10 cellular contexts compared by ENCODE assay signal in the genomic region with DNA sequence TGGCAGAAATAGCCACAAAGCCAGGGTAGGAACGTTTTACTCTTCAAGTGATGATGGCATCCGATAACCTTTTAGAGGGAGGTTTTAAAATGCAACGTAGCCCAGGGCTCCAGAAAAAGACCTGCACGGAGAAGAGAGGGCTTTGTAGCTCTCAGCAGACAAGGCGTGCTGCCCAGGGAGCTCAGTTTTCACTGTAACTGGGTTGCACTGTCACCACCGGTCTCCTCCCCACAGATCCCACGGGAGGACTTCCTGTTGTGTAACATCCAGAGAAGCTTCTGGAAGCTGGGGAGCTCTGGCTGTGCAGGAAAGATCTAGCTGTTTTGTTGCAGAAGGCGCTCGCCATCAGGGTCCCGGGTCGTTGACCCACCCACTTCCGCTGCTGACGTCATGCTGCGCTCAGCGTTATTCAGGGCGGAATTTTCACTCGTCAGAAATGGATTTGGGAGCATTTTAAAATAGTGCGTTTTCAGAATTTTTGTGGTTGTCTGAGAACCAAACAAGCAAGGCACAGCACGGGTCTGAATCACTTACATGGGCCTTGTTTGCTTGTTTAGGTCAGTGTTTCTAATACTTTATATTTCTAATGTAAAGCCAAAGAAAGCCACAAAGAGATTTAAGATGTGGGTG. TPM values are rescaled to one million over a fixed set of nuclear protein-coding genes. Genes with fewer than 3 reads are reported as not detected.
DNase-seq lines count a peak whose midpoint lies in the region; ATAC-seq and TF ChIP-seq lines count a peak whose summit lies in the region.
"Had no signal": no experiment of that assay in that cellular context is flagged by ENCODE, and none has a peak within 500 bp of the region (broad histone marks: within the 10 kb centered on the region; RNA-seq: fewer than 3 reads in every experiment).

No MANE protein-coding gene starts in this region.

- peak overlapping the region; percentile 47; the same call in 1 of the 2 replicates for H2AK5ac ChIP-seq in IMR-90 (ENCODE audit: low read depth, low read length)

- ATAC-seq in IMR-90 (ENCODE audit: low read depth): peak; percentile 82
- ATAC-seq in right lobe of liver: peak; percentile 79 to 88 (median 84)
- no peak for ATAC-seq in GM19035 (IDR thresholded peaks at IDR 0.05; ENCODE audit: unreplicated experiment)

- H2AK9ac ChIP-seq in IMR-90 (replicated peaks; ENCODE audit: low read depth, low read length, poor library complexity): peak overlapping the region; percentile 79

- H3K9me3 ChIP-seq in IMR-90 (ENCODE audit: control insufficient read depth, insufficient read depth, low read length) (no peaks in the 10 kb centered on the region), right lobe of liver (no peaks in the 10 kb centered on the region)
- H3K9me3 ChIP-seq: testis had no signal

- peak overlapping the region; percentile 92 for H3K4ac ChIP-seq in IMR-90 (ENCODE audit: low read depth, low read length)

- TF ChIP-seq CTCF in IMR-90 (conservative IDR thresholded peaks at IDR 0.05; ENCODE audit: low read depth, low read length) (no peak), coronary artery (IDR thresholded peaks at IDR 0.05) (no peak), right lobe of liver (IDR thresholded peaks at IDR 0.05) (no peak)

- peak overlapping the region; percentile 92 for H2BK120ac ChIP-seq in IMR-90 (ENCODE audit: low read depth, low read length)

- peak; percentile 58; the same call in 1 of the 2 replicates for TF ChIP-seq POLR2A in IMR-90 (IDR thresholded peaks at IDR 0.05; ENCODE audit: low read depth, low read length)
- TF ChIP-seq POLR2A in right lobe of liver (IDR thresholded peaks at IDR 0.05): no peak

- H3K4me1 ChIP-seq in IMR-90 (ENCODE audit: control insufficient read depth, insufficient read depth, low read length) (peaks cover 19% of the 10 kb centered on the region), right lobe of liver (no peaks in the 10 kb centered on the region)

- peak overlapping the region; percentile 64; the same call in 1 of the 3 replicates for H2BK15ac ChIP-seq in IMR-90 (ENCODE audit: low read depth, low read length)

- CTCF ChIA-PET in IMR-90 (lab: Yijun Ruan, JAX): interaction anchor here (0.7 kb wide), 1 partner anchor 135 kb away, joined by 3 read pairs; no protein-coding TSS in a partner anchor

- H3K79me1 ChIP-seq in IMR-90 (ENCODE audit: low read depth in 1 of 2, low read length in 2 of 2): peaks cover 31 to 50% of the 10 kb centered on the region in 2 experiments

- peak overlapping the region; percentile 92 for H3K27ac ChIP-seq in IMR-90 (ENCODE audit: insufficient read depth, low read length)
- peak overlapping the region in 1 of 2 donors; percentile 84 for H3K27ac ChIP-seq in coronary artery
- peak overlapping the region; percentile 55 to 77 (median 76) for H3K27ac ChIP-seq in right lobe of liver
- peak overlapping the region; percentile 58 for H3K27ac ChIP-seq in temporal lobe (ENCODE audit: low read depth, low read length)
- H3K27ac ChIP-seq: testis had no signal

- peak overlapping the region; percentile 88 for H2AFZ ChIP-seq in IMR-90 (replicated peaks; ENCODE audit: low read length, poor library complexity)

- H3K27me3 ChIP-seq in IMR-90 (ENCODE audit: control insufficient read depth, insufficient read depth, low read length): no peaks in the 10 kb centered on the region
- no peaks in the 10 kb centered on the region for H3K27me3 ChIP-seq in right lobe of liver
- H3K27me3 ChIP-seq: testis had no signal

- H3K18ac ChIP-seq in IMR-90 (ENCODE audit: low read depth, low read length): peak overlapping the region; percentile 72

- H3K23ac ChIP-seq in IMR-90 (ENCODE audit: low read depth, low read length): peak overlapping the region; percentile 6; the same call in 1 of the 2 replicates

- H3K36me3 ChIP-seq in IMR-90 (ENCODE audit: control insufficient read depth, insufficient read depth, low read length) (no peaks in the 10 kb centered on the region), right lobe of liver (no peaks in the 10 kb centered on the region)

- H3K14ac ChIP-seq in IMR-90 (replicated peaks; ENCODE audit: low read depth, low read length): peak overlapping the region; percentile 27

- intact Hi-C loops in IMR-90 (cut with micrococcal nuclease): no loop called here
- intact Hi-C loops in right lobe of liver (cut with DNase I): no loop called here

- 70% methylated on average over 2 of the region's 19 CpGs; no CpG with 5 or more reads in 1 of the 2 experiments for WGBS in IMR-90 (ENCODE audit: extremely low coverage in 2 of 2, insufficient read length in 1 of 2), 2 experiments
- 64% methylated on average over 8 of the region's 19 CpGs for WGBS in right lobe of liver (ENCODE audit: insufficient coverage, low coverage, low lambda C conversion rate, missing lambda C conversion rate)

- peaks cover 24% of the 10 kb centered on the region for H3K9me1 ChIP-seq in IMR-90 (ENCODE audit: insufficient read depth, low read length)

- peak overlapping the region; percentile 1; the same call in 1 of the 2 replicates for H3K4me3 ChIP-seq in IMR-90 (ENCODE audit: insufficient read depth, low read depth, low read length)
- H3K4me3 ChIP-seq in coronary artery: peak overlapping the region; percentile 31
- H3K4me3 ChIP-seq in right lobe of liver: no peak overlapping the region
- H3K4me3 ChIP-seq: testis had no signal

- H4K20me1 ChIP-seq in IMR-90 (ENCODE audit: insufficient read depth, low read length): peaks cover 37% of the 10 kb centered on the region

- H4K5ac ChIP-seq in IMR-90 (ENCODE audit: low read depth, low read length): peak overlapping the region; percentile 11; the same call in 1 of the 2 replicates

- H3K4me2 ChIP-seq in IMR-90 (ENCODE audit: low read depth, low read length): peak overlapping the region; percentile 49

- H2BK20ac ChIP-seq in IMR-90 (ENCODE audit: low read depth, low read length): peak overlapping the region; percentile 88

- DNase-seq in IMR-90: peak; percentile 95
- no peak for DNase-seq in coronary artery (ENCODE audit: low spot score)
- peak; percentile 69 to 71 (median 71) for DNase-seq in right lobe of liver
- no peak for DNase-seq in T-helper 9 cell
- DNase-seq in NCI-H187 treated with DMSO at 0.1 percent for 48 hours (lab: John Stamatoyannopoulos, UW): no peak
- no peak for DNase-seq in NCI-H2081 treated with DMSO at 0.1 percent for 48 hours (lab: John Stamatoyannopoulos, UW)
- DNase-seq: NCI-H187, testis had no signal

- peak overlapping the region; percentile 2 to 92; a peak in 3 of 4 replicates for H4K8ac ChIP-seq in IMR-90 (ENCODE audit: low read depth in 2 of 2, low read length in 2 of 2)

- no peak overlapping the region for H3K9ac ChIP-seq in IMR-90 (ENCODE audit: low read depth, low read length)

- H4K91ac ChIP-seq in IMR-90 (ENCODE audit: insufficient read depth, low read depth, low read length): peak overlapping the region; percentile 84

- no TSS peak for BruUV-seq in IMR-90 (replicated peaks; lab: Mats Ljungman, UMichigan)

- dilution Hi-C loops in IMR-90 (cut with HindIII; ENCODE audit: low sequenced_read_pairs, unreplicated experiment): no loop called here

- H2BK5ac ChIP-seq in IMR-90 (ENCODE audit: low read depth, low read length, poor library complexity, severe bottlenecking): peak overlapping the region; percentile 94

- in situ Hi-C loops in IMR-90 (cut with MboI; ENCODE audit: low sequenced_read_pairs): no loop called here

- H3K56ac ChIP-seq in IMR-90 (ENCODE audit: extremely low read depth, insufficient read depth, low read length): peak overlapping the region; percentile 78

- POLR2A ChIA-PET in IMR-90 (lab: Charles Lee; ENCODE audit: unreplicated experiment): no interaction called here

- TF ChIP-seq RAD21 in IMR-90 (IDR thresholded peaks at IDR 0.05; ENCODE audit: low read length): peak; percentile 28; the same call in 1 of the 2 replicates

TF ChIP-seq in IMR-90, 13 proteins besides CTCF, POLR2A, EP300 and RAD21:
- TF ChIP-seq BHLHE40 (IDR thresholded peaks at IDR 0.05; ENCODE audit: low read depth, low read length): peak; percentile 99
- peak; percentile 86 for TF ChIP-seq FOS (IDR thresholded peaks at IDR 0.05; ENCODE audit: low read depth, low read length)
- TF ChIP-seq SMC3 (IDR thresholded peaks at IDR 0.05; ENCODE audit: low read depth, low read length): no peak
- peak; percentile 40 for TF ChIP-seq MAZ (IDR thresholded peaks at IDR 0.05; ENCODE audit: borderline replicate concordance, low read depth, low read length)
- no peak for TF ChIP-seq CHD1 (IDR thresholded peaks at IDR 0.05; ENCODE audit: low read depth, low read length)
- TF ChIP-seq, protein P1, sequence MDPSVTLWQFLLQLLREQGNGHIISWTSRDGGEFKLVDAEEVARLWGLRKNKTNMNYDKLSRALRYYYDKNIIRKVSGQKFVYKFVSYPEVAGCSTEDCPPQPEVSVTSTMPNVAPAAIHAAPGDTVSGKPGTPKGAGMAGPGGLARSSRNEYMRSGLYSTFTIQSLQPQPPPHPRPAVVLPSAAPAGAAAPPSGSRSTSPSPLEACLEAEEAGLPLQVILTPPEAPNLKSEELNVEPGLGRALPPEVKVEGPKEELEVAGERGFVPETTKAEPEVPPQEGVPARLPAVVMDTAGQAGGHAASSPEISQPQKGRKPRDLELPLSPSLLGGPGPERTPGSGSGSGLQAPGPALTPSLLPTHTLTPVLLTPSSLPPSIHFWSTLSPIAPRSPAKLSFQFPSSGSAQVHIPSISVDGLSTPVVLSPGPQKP (IDR thresholded peaks at IDR 0.05; ENCODE audit: borderline replicate concordance, low read depth, low read length): peak; percentile 26; the same call in 1 of the 2 replicates
- TF ChIP-seq NFE2L2 (IDR thresholded peaks at IDR 0.05; ENCODE audit: low read depth, low read length): peak; percentile 81
- TF ChIP-seq RFX5 (IDR thresholded peaks at IDR 0.05; ENCODE audit: low read depth, low read length): no peak
- TF ChIP-seq CEBPB (IDR thresholded peaks at IDR 0.05; ENCODE audit: low read depth, low read length): peak; percentile 90
- TF ChIP-seq MAFK (IDR thresholded peaks at IDR 0.05; ENCODE audit: low read depth, low read length): peak; percentile 94
- peak; percentile 15 for TF ChIP-seq RCOR1 (IDR thresholded peaks at IDR 0.05; ENCODE audit: insufficient replicate concordance, low read length)

RNA-seq across cellular contexts. Expression of a gene that starts 50.8 kb away (rescaled TPM):
- 8.4 and 8.9 TPM in 2 replicates for total RNA-seq in IMR-90 (2012; rRNA removed)
- 11.4 and 12.0 TPM in 2 replicates for polyA plus RNA-seq in IMR-90 (2012; rRNA removed)
- polyA plus RNA-seq in IMR-90 (2012; cell fraction: cytosol; rRNA removed): 6.7 and 9.4 TPM in 2 replicates
- polyA plus RNA-seq in IMR-90 (2012; cell fraction: nucleus; rRNA removed; ENCODE audit: low replicate concordance): 23.7 and 37.4 TPM in 2 replicates
- 10 to 100 TPM; 24.3 to 57.4 (median 33.1) TPM for total RNA-seq in right lobe of liver
- 6.6 TPM for total RNA-seq in temporal lobe

Comparison
In these comparisons a context has a peak if more than half of its experiments do, and no peak if none do; other contexts are left out.
1. DNase-seq: peak in IMR-90 (single experiment) and right lobe of liver (3 of 3); none in coronary artery (single experiment), T-helper 9 cell (single experiment), NCI-H187 treated with DMSO at 0.1 percent for 48 hours (single experiment) and NCI-H2081 treated with DMSO at 0.1 percent for 48 hours (single experiment).
2. H3K4me3 ChIP-seq: peak in IMR-90 (single experiment) and coronary artery (single experiment); none in right lobe of liver (0 of 3).